8 cellular contexts compared by ENCODE assay signal in the genomic region with DNA sequence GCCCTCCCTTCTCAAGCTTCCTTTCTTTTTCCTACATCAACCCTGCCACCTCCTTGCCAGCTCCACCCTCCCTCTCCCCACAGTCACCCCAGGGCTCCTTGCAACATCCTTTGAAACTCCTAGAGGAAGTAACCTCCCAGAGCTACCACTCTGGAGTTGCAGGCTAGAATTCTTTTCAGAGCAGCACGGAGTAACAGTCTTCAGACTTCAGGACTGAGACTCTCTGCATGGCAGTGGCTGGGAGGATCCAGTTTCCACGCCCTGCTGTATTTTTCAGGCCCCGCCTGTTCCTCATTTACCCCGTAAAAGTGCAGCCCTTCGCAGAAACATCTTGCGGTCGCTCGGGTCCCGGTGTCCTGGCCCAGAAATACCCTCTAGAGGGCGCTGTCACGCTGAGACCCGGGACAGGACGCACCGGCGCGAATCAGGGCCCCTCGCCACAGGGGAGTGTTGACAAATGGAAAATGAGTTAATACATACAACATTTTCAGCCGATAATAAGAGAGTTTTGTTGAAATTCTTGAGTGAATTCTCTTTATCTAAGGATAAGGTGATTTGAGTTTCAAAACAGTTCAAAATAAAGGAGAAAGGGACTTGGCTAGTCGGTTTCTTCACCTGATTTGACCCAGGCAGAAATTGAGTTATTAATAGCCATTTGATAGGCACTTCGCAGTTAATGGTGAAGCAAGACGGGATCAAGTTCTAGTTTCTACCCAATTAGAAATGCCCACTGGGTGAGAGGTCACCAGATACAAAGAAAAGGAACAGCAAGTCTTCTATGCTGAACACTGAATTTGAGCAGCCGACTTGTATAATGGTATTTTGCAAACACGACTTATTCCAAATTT. TPM values are rescaled to one million over a fixed set of nuclear protein-coding genes. Genes with fewer than 3 reads are reported as not detected.
A peak's percentile ranks its signal among the peaks of the same experiment; 100 is the strongest.
DNase-seq lines count a peak whose midpoint lies in the region; ATAC-seq, FAIRE-seq and TF ChIP-seq lines count a peak whose summit lies in the region.

No MANE protein-coding gene starts in this region.

- peak; percentile 86 for ATAC-seq in GM21529 (IDR thresholded peaks at IDR 0.05; ENCODE audit: unreplicated experiment)
- ATAC-seq in pancreas, result peak; percentile 78 to 88 (median 82)

- H3K4me3 ChIP-seq in Jurkat, Clone E6-1 (ENCODE audit: low read length), result no peak overlapping the region; the same call in 1 of the 2 replicates
- H3K4me3 ChIP-seq in SK-N-MC, result peak overlapping the region; percentile 65
- H3K4me3 ChIP-seq in pancreas, result peak overlapping the region in 1 of 4 donors; percentile 7
- H3K4me3 ChIP-seq in thyroid gland (replicated peaks in 1 of 3), result no peak overlapping the region

- no peak for TF ChIP-seq POLR2A in thyroid gland (IDR thresholded peaks at IDR 0.05)

- intact Hi-C loops in activated naive CD4-positive, alpha-beta T cell treated with anti-CD3 and anti-CD28 coated beads for 36 hours (cut with micrococcal nuclease), result loop anchor here (1.0 to 5.0 kb wide), 3 partner anchors 91 to 1029 kb away; partner anchors contain the start of gene TRIB2
- intact Hi-C loops in pancreas (cut with DNase I), result no loop called here
- intact Hi-C loops in thyroid gland (cut with DNase I), result loop anchor here (5.0 kb wide), 1 partner anchor 99 kb away; no protein-coding TSS in a partner anchor

- H3K4me3 Mint-ChIP-seq in activated naive CD4-positive, alpha-beta T cell treated with anti-CD3 and anti-CD28 coated beads for 36 hours, result peak overlapping the region; percentile 32

- no peak for FAIRE-seq in pancreas (lab: Jason Lieb, UNC)

- H3K9me3 Mint-ChIP-seq in activated naive CD4-positive, alpha-beta T cell treated with anti-CD3 and anti-CD28 coated beads for 36 hours, result no peaks in the 10 kb centered on the region

- 5 to 6% methylated on average over 23 of the region's 23 CpGs for WGBS in pancreas, 2 donors
- WGBS in thyroid gland, 2 donors, result 13 to 14% methylated on average over 23 of the region's 23 CpGs

- CTCF ChIA-PET in activated naive CD4-positive, alpha-beta T cell treated with anti-CD3 and anti-CD28 coated beads for 36 hours (lab: Charles Lee), result interaction anchor here (0.6 to 19.6 kb wide), 25 partner anchors 9 to 555 kb away, joined by 3 to 410 read pairs (median 3); partner anchors contain the start of gene LPIN1

- peak; percentile 89 for DNase-seq in D341Med (ENCODE audit: low spot score)
- DNase-seq in Jurkat, Clone E6-1 (ENCODE audit: low read depth, low spot score), result peak; percentile 55
- peak; percentile 30 for DNase-seq in SK-N-MC (ENCODE audit: low read depth, low spot score)
- DNase-seq in activated naive CD4-positive, alpha-beta T cell treated with anti-CD3 and anti-CD28 coated beads for 36 hours, result peak; percentile 89
- peak; percentile 90 for DNase-seq in germinal center (ENCODE audit: low spot score)
- DNase-seq in pancreas, result peak; percentile 65 to 91 (median 80)
- peak; percentile 74 to 86 for DNase-seq in thyroid gland

- peaks cover 0 to 8% (median 0%) of the 10 kb centered on the region in 3 donors for H3K4me1 ChIP-seq in pancreas
- peaks cover 19 to 20% of the 10 kb centered on the region in 2 donors for H3K4me1 ChIP-seq in thyroid gland

- H3K27ac Mint-ChIP-seq in activated naive CD4-positive, alpha-beta T cell treated with anti-CD3 and anti-CD28 coated beads for 36 hours, result no peak overlapping the region

- peaks cover 10% of the 10 kb centered on the region for H3K4me1 Mint-ChIP-seq in activated naive CD4-positive, alpha-beta T cell treated with anti-CD3 and anti-CD28 coated beads for 36 hours (ENCODE audit: low read depth)

- H3K27me3 ChIP-seq in pancreas, result no peaks in the 10 kb centered on the region
- H3K27me3 ChIP-seq in thyroid gland, result no peaks in the 10 kb centered on the region

- H3K27me3 Mint-ChIP-seq in activated naive CD4-positive, alpha-beta T cell treated with anti-CD3 and anti-CD28 coated beads for 36 hours (ENCODE audit: low read depth), result peaks cover 5% of the 10 kb centered on the region

- no peaks in the 10 kb centered on the region for H3K36me3 Mint-ChIP-seq in activated naive CD4-positive, alpha-beta T cell treated with anti-CD3 and anti-CD28 coated beads for 36 hours (ENCODE audit: low read depth)

- H3K9me3 ChIP-seq in SK-N-MC (ENCODE audit: low read depth, low read length), result no peaks in the 10 kb centered on the region
- H3K9me3 ChIP-seq in pancreas, result no peaks in the 10 kb centered on the region
- H3K9me3 ChIP-seq in thyroid gland, result no peaks in the 10 kb centered on the region

- no peak overlapping the region for H3K9ac ChIP-seq in SK-N-MC (ENCODE audit: insufficient read length)

- TF ChIP-seq CTCF in pancreas (IDR thresholded peaks at IDR 0.05), result peak; percentile 74 to 95 (median 87)
- peak; percentile 64 to 87 (median 71) for TF ChIP-seq CTCF in thyroid gland (IDR thresholded peaks at IDR 0.05)

- H3K27ac ChIP-seq in SK-N-MC, result no peak overlapping the region
- peak overlapping the region in 2 of 4 donors; percentile 40 for H3K27ac ChIP-seq in pancreas
- peak overlapping the region in 1 of 3 donors; percentile 13 for H3K27ac ChIP-seq in thyroid gland

- H3K36me3 ChIP-seq in SK-N-MC (ENCODE audit: insufficient read depth, low read length) (no peaks in the 10 kb centered on the region), pancreas (no peaks in the 10 kb centered on the region), thyroid gland (no peaks in the 10 kb centered on the region)

RNA-seq across cellular contexts. Expression of gene NTSR2, which starts 18.5 kb away (rescaled TPM):
- polyA plus RNA-seq in Jurkat, Clone E6-1 (2012; ENCODE audit: insufficient read depth, insufficient read length), result not detected
- total RNA-seq in activated naive CD4-positive, alpha-beta T cell treated with anti-CD3 and anti-CD28 coated beads for 36 hours, result not detected
- total RNA-seq in pancreas (not detected), thyroid gland (not detected)
- polyA plus RNA-seq in pancreas, result not detected

RNA-seq across cellular contexts. Expression of gene LPIN1, which starts 58.0 kb away (rescaled TPM):
- 19.6 TPM for polyA plus RNA-seq in Jurkat, Clone E6-1 (2012; ENCODE audit: insufficient read depth, insufficient read length)
- total RNA-seq in activated naive CD4-positive, alpha-beta T cell treated with anti-CD3 and anti-CD28 coated beads for 36 hours, result 100 to 1,000 TPM in 1 of 2 experiments, 10 to 100 TPM in 1; 96.4 to 102 TPM
- total RNA-seq in pancreas (10 to 100 TPM in 3 of 6 donors, 1 to 10 TPM in 3; 7.4 to 16.5 (median 10.0) TPM), thyroid gland (10 to 100 TPM; 28.7 to 47.0 (median 39.6) TPM)
- 1 to 10 TPM; 7.7 to 10.0 TPM for polyA plus RNA-seq in pancreas

Comparison
In these comparisons a context has a peak if more than half of its experiments do, and no peak if none do; other contexts are left out.
1. DNase-seq: peak in every context shown above with its lines; median percentile 90 in germinal center; 89 in D341Med; 89 in activated naive CD4-positive, alpha-beta T cell treated with anti-CD3 and anti-CD28 coated beads for 36 hours; 80 in thyroid gland; 80 in pancreas; 55 in Jurkat, Clone E6-1; 30 in SK-N-MC.
2. intact Hi-C loops: an anchor here in activated naive CD4-positive, alpha-beta T cell treated with anti-CD3 and anti-CD28 coated beads for 36 hours (1.0 to 5.0 kb wide) and thyroid gland (5.0 kb wide); none called in pancreas.